In the genomic region with DNA sequence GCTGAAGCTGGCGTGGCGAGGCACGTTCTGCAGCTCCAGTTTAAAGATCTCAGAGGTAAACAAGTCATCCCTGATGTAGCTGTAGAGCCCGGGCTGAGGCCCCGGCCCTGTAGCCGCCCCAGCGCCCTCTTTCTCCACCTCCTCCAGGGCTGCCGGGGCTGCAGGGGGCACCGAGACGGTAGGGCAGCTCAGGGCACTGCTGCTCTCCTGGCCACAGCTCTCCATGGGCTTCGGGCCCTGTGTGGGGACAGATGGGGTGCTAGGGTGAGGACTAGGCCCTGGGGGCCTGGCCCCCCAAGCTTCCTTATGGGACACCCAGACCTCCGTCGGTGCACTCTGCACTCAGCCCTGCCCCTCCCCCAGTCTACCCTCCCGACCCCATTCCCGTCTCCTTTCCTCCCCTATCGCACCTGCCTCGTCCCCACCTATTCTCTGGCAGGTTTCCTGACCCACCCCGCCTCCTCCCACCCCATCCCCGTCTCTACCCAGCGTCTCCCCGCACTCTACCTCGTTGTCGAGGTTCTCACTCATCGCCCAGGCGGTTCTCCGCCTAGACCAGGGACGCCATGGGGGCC, we compare ENCODE assay signal across 8 cellular contexts. TPM values are rescaled to one million over a fixed set of nuclear protein-coding genes. Genes with fewer than 3 reads are reported as not detected.
DNase-seq lines count a peak whose midpoint lies in the region; ATAC-seq and TF ChIP-seq lines count a peak whose summit lies in the region.

No MANE protein-coding gene starts in this region.

- peaks cover 27% of the 10 kb centered on the region for H3K36me3 ChIP-seq in CD8-positive, alpha-beta T cell (ENCODE audit: insufficient read depth, low read length)

- peaks cover 43% of the 10 kb centered on the region for H3K4me1 ChIP-seq in CD8-positive, alpha-beta T cell (ENCODE audit: insufficient read depth, low read length)

- no peak for ATAC-seq in CD8-positive, alpha-beta T cell
- no peak for ATAC-seq in HG03378 (IDR thresholded peaks at IDR 0.05; ENCODE audit: unreplicated experiment)

- peak overlapping the region; percentile 93 for H3K27ac Mint-ChIP-seq in CD8-positive, alpha-beta T cell
- H3K27ac Mint-ChIP-seq in neural crest cell (ENCODE audit: unreplicated experiment): peak overlapping the region; percentile 92

- H3K4me1 Mint-ChIP-seq in CD8-positive, alpha-beta T cell (ENCODE audit: low read depth): peaks cover 42% of the 10 kb centered on the region
- peaks cover 28% of the 10 kb centered on the region for H3K4me1 Mint-ChIP-seq in neural crest cell

- intact Hi-C loops in CD8-positive, alpha-beta T cell (cut with DNase I, micrococcal nuclease): loop anchor here (2.0 to 10.0 kb wide), 3 partner anchors 276 to 972 kb away; partner anchors contain the start of genes ESS2 (in 1 of the 2), THAP7 (in 1 of the 2) and ZNF74 (in 1 of the 2)

- H3K9me3 ChIP-seq in CD8-positive, alpha-beta T cell (ENCODE audit: low read length): no peaks in the 10 kb centered on the region

- CTCF ChIA-PET in CD8-positive, alpha-beta T cell (lab: Charles Lee): interaction anchor here (0.5 kb wide), 1 partner anchor 25 kb away, joined by 3 read pairs; no protein-coding TSS in a partner anchor

- H3K4me3 ChIP-seq in CD8-positive, alpha-beta T cell (ENCODE audit: low read depth, low read length): peak overlapping the region; percentile 96

- no peaks in the 10 kb centered on the region for H3K9me3 Mint-ChIP-seq in CD8-positive, alpha-beta T cell
- no peaks in the 10 kb centered on the region for H3K9me3 Mint-ChIP-seq in neural crest cell

- H3K27ac ChIP-seq in CD8-positive, alpha-beta T cell (ENCODE audit: low read depth, low read length): peak overlapping the region; percentile 94
- peak overlapping the region; percentile 67 for H3K27ac ChIP-seq in epithelial cell of prostate

- peak overlapping the region; percentile 90 for H3K4me3 Mint-ChIP-seq in CD8-positive, alpha-beta T cell
- H3K4me3 Mint-ChIP-seq in neural crest cell: peak overlapping the region; percentile 95

- H3K36me3 Mint-ChIP-seq in CD8-positive, alpha-beta T cell: peaks cover 40% of the 10 kb centered on the region
- peaks cover 20% of the 10 kb centered on the region for H3K36me3 Mint-ChIP-seq in neural crest cell (ENCODE audit: low read depth)

- POLR2A ChIA-PET in CD8-positive, alpha-beta T cell (lab: Charles Lee): interaction anchor here (1.0 to 2.5 kb wide), 6 partner anchors 14 to 122 kb away, joined by 3 to 17 read pairs (median 5); partner anchors contain the start of genes DGCR8 and TANGO2

- TF ChIP-seq CTCF in CD8-positive, alpha-beta T cell (IDR thresholded peaks at IDR 0.05): no peak
- no peak for TF ChIP-seq CTCF in neural crest cell (conservative IDR thresholded peaks at IDR 0.05)

- no peaks in the 10 kb centered on the region for H3K27me3 ChIP-seq in CD8-positive, alpha-beta T cell (ENCODE audit: insufficient read depth, low read length)

- DNase-seq in CD8-positive, alpha-beta T cell: peak in 1 of 7 experiments; percentile 20
- DNase-seq in OCI-M1 (lab: John Stamatoyannopoulos, UW) (peak; percentile 78), epithelial cell of prostate (ENCODE audit: low read depth, low spot score) (no peak), neural crest cell (ENCODE audit: low read depth, low spot score) (no peak), NCI-H524 (lab: John Stamatoyannopoulos, UW) (no peak), HuH-7.5 (ENCODE audit: low spot score) (no peak)
- DNase-seq in activated effector memory CD4-positive, alpha-beta T cell treated with Interleukin-2 at 50 U/mL for 16 hours: no peak

- no peaks in the 10 kb centered on the region for H3K27me3 Mint-ChIP-seq in CD8-positive, alpha-beta T cell (ENCODE audit: low read depth)
- peaks cover 8% of the 10 kb centered on the region for H3K27me3 Mint-ChIP-seq in neural crest cell (ENCODE audit: low read depth)

RNA-seq across cellular contexts. Expression of gene RANBP1, which starts 0.6 kb away (rescaled TPM):
- 10 to 100 TPM; 61.5 to 66.2 TPM for total RNA-seq in CD8-positive, alpha-beta T cell
- 469 and 489 TPM in 2 replicates for total RNA-seq in neural crest cell

RNA-seq across cellular contexts. Expression of gene TRMT2A, which starts 0.6 kb away (rescaled TPM):
- total RNA-seq in CD8-positive, alpha-beta T cell: 10 to 100 TPM; 57.8 to 62.8 TPM
- 75.1 and 77.7 TPM in 2 replicates for total RNA-seq in neural crest cell

RNA-seq across cellular contexts. Expression of gene ZDHHC8, which starts 15.1 kb away (rescaled TPM):
- total RNA-seq in CD8-positive, alpha-beta T cell: 10 to 100 TPM; 39.3 to 43.4 TPM
- total RNA-seq in neural crest cell: 82.1 and 98.9 TPM in 2 replicates

RNA-seq across cellular contexts. Expression of gene CCDC188, which starts 34.4 kb away (rescaled TPM):
- not detected for total RNA-seq in CD8-positive, alpha-beta T cell
- total RNA-seq in neural crest cell: 8.2 and 8.6 TPM in 2 replicates

RNA-seq across cellular contexts. Expression of gene DGCR8, which starts 36.4 kb away (rescaled TPM):
- total RNA-seq in CD8-positive, alpha-beta T cell: 10 to 100 TPM; 16.9 to 22.1 TPM
- total RNA-seq in neural crest cell: 86.3 and 86.5 TPM in 2 replicates
